In the genomic region with DNA sequence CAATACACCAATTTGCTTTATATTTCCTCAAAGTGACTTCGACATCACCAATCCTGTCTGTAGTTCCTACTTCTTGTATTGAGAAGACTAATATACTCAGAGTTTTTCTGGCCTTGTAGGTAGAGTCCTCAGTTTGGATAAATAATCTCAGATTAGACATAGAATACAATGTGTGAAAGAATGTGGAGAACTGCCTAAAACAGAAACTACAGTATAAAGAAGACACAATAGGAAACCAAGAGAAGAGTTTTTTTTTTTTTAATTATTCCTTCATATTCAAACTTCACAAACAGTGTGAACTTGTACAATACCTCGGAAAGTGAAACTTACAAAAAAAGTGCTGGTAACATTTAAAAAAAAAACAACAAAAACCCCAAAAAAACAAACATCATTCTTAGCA, we compare ENCODE assay signal across 19 cellular contexts. TPM values are rescaled to one million over a fixed set of nuclear protein-coding genes. Genes with fewer than 3 reads are reported as not detected.
A peak's percentile ranks its signal among the peaks of the same experiment; 100 is the strongest.
DNase-seq lines count a peak whose midpoint lies in the region; ATAC-seq, FAIRE-seq and TF ChIP-seq lines count a peak whose summit lies in the region.
"Had no signal": no experiment of that assay in that cellular context is flagged by ENCODE, and none has a peak within 500 bp of the region (broad histone marks: within the 10 kb centered on the region; RNA-seq: fewer than 3 reads in every experiment).

No MANE protein-coding gene starts in this region.

- no peaks in the 10 kb centered on the region for H3K27me3 ChIP-seq in aorta (ENCODE audit: control insufficient read depth in 1 of 2, insufficient read depth in 2 of 2, low read length in 1 of 2)

- no peak overlapping the region for H3K4me3 ChIP-seq in aorta (ENCODE audit: low read length in 2 of 2)

- peaks cover 2% of the 10 kb centered on the region for H3K36me3 Mint-ChIP-seq in activated naive CD4-positive, alpha-beta T cell treated with anti-CD3 and anti-CD28 coated beads for 36 hours (ENCODE audit: low read depth)
- no peaks in the 10 kb centered on the region for H3K36me3 Mint-ChIP-seq in activated naive CD4-positive, alpha-beta T cell treated with anti-CD3 and anti-CD28 coated beads, Interleukin-2, amount 10 ng/mL, durations not matched to agents 7 days and 5 days
- peaks cover 21% of the 10 kb centered on the region for H3K36me3 Mint-ChIP-seq in activated CD8-positive, alpha-beta T cell treated with anti-CD3 and anti-CD28 coated beads for 36 hours (ENCODE audit: low read depth)
- H3K36me3 Mint-ChIP-seq in central memory CD8-positive, alpha-beta T cell (ENCODE audit: insufficient read depth) = peaks cover 29% of the 10 kb centered on the region

- no peak for DNase-seq in activated naive CD4-positive, alpha-beta T cell treated with anti-CD3 and anti-CD28 coated beads for 36 hours
- DNase-seq in activated naive CD4-positive, alpha-beta T cell treated with anti-CD3 and anti-CD28 coated beads, Interleukin-2, amount 10 ng/mL, durations not matched to agents 7 days and 5 days = no peak
- no peak for DNase-seq in activated CD8-positive, alpha-beta T cell treated with anti-CD3 and anti-CD28 coated beads for 36 hours
- DNase-seq in central memory CD8-positive, alpha-beta T cell (ENCODE audit: low spot score in 2 of 2) = no peak
- DNase-seq in stimulated activated naive CD8-positive, alpha-beta T cell treated with anti-CD3 and anti-CD28 coated beads, Interleukin-15, amount 100 ng/mL, for 72 hours = no peak
- DNase-seq in GM12892 (ENCODE audit: insufficient read length) (no peak), aorta (no peak)
- DNase-seq: EL, HFFc6, KBM-7, MV-4-11, NCI-H1417, NCI-H1930, NCI-H446 treated with DMSO at 0.1 percent for 48 hours, PC-3 had no signal

- H3K4me1 Mint-ChIP-seq in activated naive CD4-positive, alpha-beta T cell treated with anti-CD3 and anti-CD28 coated beads for 36 hours (ENCODE audit: low read depth) = peaks cover 42% of the 10 kb centered on the region
- H3K4me1 Mint-ChIP-seq in activated naive CD4-positive, alpha-beta T cell treated with anti-CD3 and anti-CD28 coated beads, Interleukin-2, amount 10 ng/mL, durations not matched to agents 7 days and 5 days = peaks cover 16% of the 10 kb centered on the region
- peaks cover 78% of the 10 kb centered on the region for H3K4me1 Mint-ChIP-seq in activated CD8-positive, alpha-beta T cell treated with anti-CD3 and anti-CD28 coated beads for 36 hours (ENCODE audit: low read depth)
- peaks cover 75% of the 10 kb centered on the region for H3K4me1 Mint-ChIP-seq in central memory CD8-positive, alpha-beta T cell
- peaks cover 78% of the 10 kb centered on the region for H3K4me1 Mint-ChIP-seq in stimulated activated naive CD8-positive, alpha-beta T cell treated with anti-CD3 and anti-CD28 coated beads, Interleukin-15, amount 100 ng/mL, for 72 hours

- H3K27me3 Mint-ChIP-seq in activated naive CD4-positive, alpha-beta T cell treated with anti-CD3 and anti-CD28 coated beads for 36 hours (ENCODE audit: low read depth) = no peaks in the 10 kb centered on the region
- no peaks in the 10 kb centered on the region for H3K27me3 Mint-ChIP-seq in activated naive CD4-positive, alpha-beta T cell treated with anti-CD3 and anti-CD28 coated beads, Interleukin-2, amount 10 ng/mL, durations not matched to agents 7 days and 5 days
- no peaks in the 10 kb centered on the region for H3K27me3 Mint-ChIP-seq in activated CD8-positive, alpha-beta T cell treated with anti-CD3 and anti-CD28 coated beads for 36 hours
- no peaks in the 10 kb centered on the region for H3K27me3 Mint-ChIP-seq in central memory CD8-positive, alpha-beta T cell
- H3K27me3 Mint-ChIP-seq in stimulated activated naive CD8-positive, alpha-beta T cell treated with anti-CD3 and anti-CD28 coated beads, Interleukin-15, amount 100 ng/mL, for 72 hours = no peaks in the 10 kb centered on the region

- intact Hi-C loops in activated naive CD4-positive, alpha-beta T cell treated with anti-CD3 and anti-CD28 coated beads for 36 hours (cut with micrococcal nuclease) = loop anchor here (5.0 kb wide), 1 partner anchor 103 kb away; no protein-coding TSS in a partner anchor
- intact Hi-C loops in activated CD8-positive, alpha-beta T cell treated with anti-CD3 and anti-CD28 coated beads for 36 hours (cut with micrococcal nuclease) = no loop called here
- intact Hi-C loops in aorta (cut with DNase I) = no loop called here

- no peak for ATAC-seq in activated CD8-positive, alpha-beta T cell treated with anti-CD3 and anti-CD28 coated beads for 36 hours
- ATAC-seq in central memory CD8-positive, alpha-beta T cell (replicated peaks; ENCODE audit: extremely low read depth, poor library complexity, severe bottlenecking) = peak; percentile 46
- ATAC-seq in stimulated activated naive CD8-positive, alpha-beta T cell treated with anti-CD3 and anti-CD28 coated beads, Interleukin-15, amount 100 ng/mL, for 72 hours = no peak
- no peak for ATAC-seq in aorta (ENCODE audit: low FRiP score)
- ATAC-seq: PC-3 had no signal

- H3K9me3 ChIP-seq in aorta (ENCODE audit: control insufficient read depth, low read length) = no peaks in the 10 kb centered on the region

- H3K27ac ChIP-seq in aorta (ENCODE audit: low read depth in 1 of 2, low read length in 2 of 2) = no peak overlapping the region
- H3K27ac ChIP-seq: C4-2B, RWPE1 had no signal

- 96 to 98% methylated on average over 2 of the region's 2 CpGs for WGBS in aorta, 2 donors

- no peak overlapping the region for H3K4me3 Mint-ChIP-seq in activated naive CD4-positive, alpha-beta T cell treated with anti-CD3 and anti-CD28 coated beads for 36 hours
- no peak overlapping the region for H3K4me3 Mint-ChIP-seq in activated naive CD4-positive, alpha-beta T cell treated with anti-CD3 and anti-CD28 coated beads, Interleukin-2, amount 10 ng/mL, durations not matched to agents 7 days and 5 days
- H3K4me3 Mint-ChIP-seq in activated CD8-positive, alpha-beta T cell treated with anti-CD3 and anti-CD28 coated beads for 36 hours = no peak overlapping the region
- peak overlapping the region; percentile 51 for H3K4me3 Mint-ChIP-seq in central memory CD8-positive, alpha-beta T cell
- peak overlapping the region; percentile 12 for H3K4me3 Mint-ChIP-seq in stimulated activated naive CD8-positive, alpha-beta T cell treated with anti-CD3 and anti-CD28 coated beads, Interleukin-15, amount 100 ng/mL, for 72 hours
- H3K4me3 Mint-ChIP-seq: HFFc6 had no signal

- H3K9me3 Mint-ChIP-seq in activated naive CD4-positive, alpha-beta T cell treated with anti-CD3 and anti-CD28 coated beads for 36 hours = no peaks in the 10 kb centered on the region
- H3K9me3 Mint-ChIP-seq in activated naive CD4-positive, alpha-beta T cell treated with anti-CD3 and anti-CD28 coated beads, Interleukin-2, amount 10 ng/mL, durations not matched to agents 7 days and 5 days = no peaks in the 10 kb centered on the region
- no peaks in the 10 kb centered on the region for H3K9me3 Mint-ChIP-seq in activated CD8-positive, alpha-beta T cell treated with anti-CD3 and anti-CD28 coated beads for 36 hours
- H3K9me3 Mint-ChIP-seq in central memory CD8-positive, alpha-beta T cell = no peaks in the 10 kb centered on the region
- H3K9me3 Mint-ChIP-seq in stimulated activated naive CD8-positive, alpha-beta T cell treated with anti-CD3 and anti-CD28 coated beads, Interleukin-15, amount 100 ng/mL, for 72 hours = no peaks in the 10 kb centered on the region
- H3K9me3 Mint-ChIP-seq: HFFc6 had no signal

- CTCF ChIA-PET in activated naive CD4-positive, alpha-beta T cell treated with anti-CD3 and anti-CD28 coated beads for 36 hours (lab: Charles Lee) = no interaction called here
- CTCF ChIA-PET in activated naive CD4-positive, alpha-beta T cell treated with anti-CD3 and anti-CD28 coated beads, Interleukin-2, amount 10 ng/mL, durations not matched to agents 7 days and 5 days (lab: Charles Lee) = no interaction called here
- CTCF ChIA-PET in activated CD8-positive, alpha-beta T cell treated with anti-CD3 and anti-CD28 coated beads for 36 hours (lab: Charles Lee) = interaction anchor here (1.1 to 3.8 kb wide), 5 partner anchors 10 to 71 kb away, joined by 3 to 30 read pairs (median 14); no protein-coding TSS in a partner anchor

- no peak for FAIRE-seq in GM12892 (lab: Jason Lieb, UNC)
- FAIRE-seq: GM19239, H54 had no signal

- no peak for TF ChIP-seq CTCF in activated CD8-positive, alpha-beta T cell treated with anti-CD3 and anti-CD28 coated beads for 36 hours (IDR thresholded peaks at IDR 0.05)

- no peak for TF ChIP-seq POLR2A in GM12892 (IDR thresholded peaks at IDR 0.05; ENCODE audit: low read depth, low read length)

- POLR2A ChIA-PET in activated CD8-positive, alpha-beta T cell treated with anti-CD3 and anti-CD28 coated beads for 36 hours (lab: Charles Lee) = interaction anchor here (0.7 kb wide), 1 partner anchor 95 kb away, joined by 4 read pairs; no protein-coding TSS in a partner anchor

- no peaks in the 10 kb centered on the region for H3K4me1 ChIP-seq in aorta (ENCODE audit: control insufficient read depth in 1 of 2, insufficient read depth in 2 of 2, low read length in 2 of 2)

- peak overlapping the region; percentile 61 for H3K27ac Mint-ChIP-seq in activated naive CD4-positive, alpha-beta T cell treated with anti-CD3 and anti-CD28 coated beads for 36 hours
- no peak overlapping the region for H3K27ac Mint-ChIP-seq in activated naive CD4-positive, alpha-beta T cell treated with anti-CD3 and anti-CD28 coated beads, Interleukin-2, amount 10 ng/mL, durations not matched to agents 7 days and 5 days
- H3K27ac Mint-ChIP-seq in activated CD8-positive, alpha-beta T cell treated with anti-CD3 and anti-CD28 coated beads for 36 hours = peak overlapping the region; percentile 85
- H3K27ac Mint-ChIP-seq in central memory CD8-positive, alpha-beta T cell (ENCODE audit: low read depth) = peak overlapping the region; percentile 95
- H3K27ac Mint-ChIP-seq in stimulated activated naive CD8-positive, alpha-beta T cell treated with anti-CD3 and anti-CD28 coated beads, Interleukin-15, amount 100 ng/mL, for 72 hours = peak overlapping the region in 1 of 2 donors; percentile 88
- H3K27ac Mint-ChIP-seq: HFFc6 had no signal

- H3K36me3 ChIP-seq in aorta (ENCODE audit: control insufficient read depth in 1 of 2, insufficient read depth in 2 of 2, low read length in 1 of 2) = peaks cover 0 to 3% of the 10 kb centered on the region in 2 donors

RNA-seq across cellular contexts. Expression of gene TIGIT, which starts 20.4 kb away (rescaled TPM):
- 1 to 10 TPM; 7.3 to 8.8 TPM for total RNA-seq in activated naive CD4-positive, alpha-beta T cell treated with anti-CD3 and anti-CD28 coated beads for 36 hours
- 10 to 100 TPM; 72.8 to 73.5 TPM for total RNA-seq in activated CD8-positive, alpha-beta T cell treated with anti-CD3 and anti-CD28 coated beads for 36 hours
- polyA plus RNA-seq in GM12892 (2012; ENCODE audit: missing spikeins) = 10.9 TPM
- 1 to 10 TPM in 1 of 2 donors, under 1 TPM in 1; 0.75 to 1.0 TPM for total RNA-seq in aorta
- under 1 TPM in 1 of 2 donors, not detected in 1; 0.15 TPM for polyA plus RNA-seq in aorta
- total RNA-seq: HFFc6, PC-3 had no signal

Comparison
In these comparisons a context has a peak if more than half of its experiments do, and no peak if none do; other contexts are left out.
1. H3K4me3 Mint-ChIP-seq: peak in central memory CD8-positive, alpha-beta T cell (single experiment) and stimulated activated naive CD8-positive, alpha-beta T cell treated with anti-CD3 and anti-CD28 coated beads, Interleukin-15, amount 100 ng/mL, for 72 hours (2 of 2); none in activated naive CD4-positive, alpha-beta T cell treated with anti-CD3 and anti-CD28 coated beads for 36 hours (single experiment), activated naive CD4-positive, alpha-beta T cell treated with anti-CD3 and anti-CD28 coated beads, Interleukin-2, amount 10 ng/mL, durations not matched to agents 7 days and 5 days (single experiment) and activated CD8-positive, alpha-beta T cell treated with anti-CD3 and anti-CD28 coated beads for 36 hours (single experiment).
2. RNA of gene TIGIT, which starts 20.4 kb away (total RNA-seq): 72.8 to 73.5 TPM in activated CD8-positive, alpha-beta T cell treated with anti-CD3 and anti-CD28 coated beads for 36 hours; 7.3 to 8.8 TPM in activated naive CD4-positive, alpha-beta T cell treated with anti-CD3 and anti-CD28 coated beads for 36 hours and 0.75 to 1.0 TPM in aorta; every median in the first group is over 4 times any median in the second.